Comparison of ENCODE assay signal across 1 cellular context in the genomic region with DNA sequence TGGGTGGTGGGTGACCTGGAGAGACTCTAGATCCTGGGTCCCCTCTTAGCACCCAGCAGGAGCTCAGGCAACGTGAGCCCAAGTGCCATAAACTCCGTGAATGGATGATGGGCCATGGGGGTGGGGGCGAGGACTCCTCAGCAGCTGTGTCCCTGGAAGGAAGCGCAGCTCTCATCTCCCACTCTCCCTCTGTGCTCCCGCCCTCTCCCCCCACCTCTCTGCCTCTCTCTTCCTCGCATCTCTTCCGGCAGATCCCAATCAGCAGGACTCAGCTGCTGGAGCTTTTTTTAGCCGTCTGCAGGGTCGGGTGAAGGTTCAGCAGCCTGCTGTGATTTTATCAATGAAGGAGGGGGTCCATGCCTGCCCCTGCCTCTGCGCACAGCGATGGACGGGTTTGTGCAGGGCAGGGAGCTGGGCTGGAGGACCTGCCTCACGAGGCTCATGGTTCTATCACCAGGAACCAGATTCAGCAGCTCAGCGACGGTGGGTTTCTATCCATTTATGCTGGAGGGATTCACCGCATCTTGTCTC.
TF ChIP-seq lines count a peak whose summit lies in the region.

No MANE protein-coding gene starts in this region.

TF ChIP-seq in K562, 482 proteins besides CTCF, POLR2A, EP300 and RAD21 (continued from another document):
- TF ChIP-seq, protein P1, sequence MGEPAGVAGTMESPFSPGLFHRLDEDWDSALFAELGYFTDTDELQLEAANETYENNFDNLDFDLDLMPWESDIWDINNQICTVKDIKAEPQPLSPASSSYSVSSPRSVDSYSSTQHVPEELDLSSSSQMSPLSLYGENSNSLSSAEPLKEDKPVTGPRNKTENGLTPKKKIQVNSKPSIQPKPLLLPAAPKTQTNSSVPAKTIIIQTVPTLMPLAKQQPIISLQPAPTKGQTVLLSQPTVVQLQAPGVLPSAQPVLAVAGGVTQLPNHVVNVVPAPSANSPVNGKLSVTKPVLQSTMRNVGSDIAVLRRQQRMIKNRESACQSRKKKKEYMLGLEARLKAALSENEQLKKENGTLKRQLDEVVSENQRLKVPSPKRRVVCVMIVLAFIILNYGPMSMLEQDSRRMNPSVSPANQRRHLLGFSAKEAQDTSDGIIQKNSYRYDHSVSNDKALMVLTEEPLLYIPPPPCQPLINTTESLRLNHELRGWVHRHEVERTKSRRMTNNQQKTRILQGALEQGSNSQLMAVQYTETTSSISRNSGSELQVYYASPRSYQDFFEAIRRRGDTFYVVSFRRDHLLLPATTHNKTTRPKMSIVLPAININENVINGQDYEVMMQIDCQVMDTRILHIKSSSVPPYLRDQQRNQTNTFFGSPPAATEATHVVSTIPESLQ (CRISPR knock-in tag; IDR thresholded peaks at IDR 0.05): no peak
- TF ChIP-seq PML (IDR thresholded peaks at IDR 0.05; ENCODE audit: low read length): peak; percentile 57; the same call in 1 of the 2 replicates
- TF ChIP-seq ZNF311 (CRISPR knock-in tag; IDR thresholded peaks at IDR 0.05): no peak
- TF ChIP-seq ZNF766 (CRISPR knock-in tag; conservative IDR thresholded peaks at IDR 0.05): 0 out of 2 replicates have a peak, but pooled peaks have one; percentile 23
- peak; percentile 46 for TF ChIP-seq TAF9B (IDR thresholded peaks at IDR 0.05; ENCODE audit: partially characterized antibody)
- TF ChIP-seq CREBBP (IDR thresholded peaks at IDR 0.05; ENCODE audit: low read depth, low read length): no peak
- peak; percentile 87 for TF ChIP-seq KLF16 (IDR thresholded peaks at IDR 0.05)
- TF ChIP-seq COPS2 (conservative IDR thresholded peaks at IDR 0.05): no peak
- peak; percentile 94 to 95 for TF ChIP-seq KDM1A (IDR thresholded peaks at IDR 0.05)
- TF ChIP-seq RCOR1 (IDR thresholded peaks at IDR 0.05; ENCODE audit: borderline replicate concordance in 1 of 2, low read depth in 2 of 2, low read length in 2 of 2): peak in 1 of 2 experiments; percentile 94; a peak in 2 of 4 replicates
- TF ChIP-seq, protein P2, sequence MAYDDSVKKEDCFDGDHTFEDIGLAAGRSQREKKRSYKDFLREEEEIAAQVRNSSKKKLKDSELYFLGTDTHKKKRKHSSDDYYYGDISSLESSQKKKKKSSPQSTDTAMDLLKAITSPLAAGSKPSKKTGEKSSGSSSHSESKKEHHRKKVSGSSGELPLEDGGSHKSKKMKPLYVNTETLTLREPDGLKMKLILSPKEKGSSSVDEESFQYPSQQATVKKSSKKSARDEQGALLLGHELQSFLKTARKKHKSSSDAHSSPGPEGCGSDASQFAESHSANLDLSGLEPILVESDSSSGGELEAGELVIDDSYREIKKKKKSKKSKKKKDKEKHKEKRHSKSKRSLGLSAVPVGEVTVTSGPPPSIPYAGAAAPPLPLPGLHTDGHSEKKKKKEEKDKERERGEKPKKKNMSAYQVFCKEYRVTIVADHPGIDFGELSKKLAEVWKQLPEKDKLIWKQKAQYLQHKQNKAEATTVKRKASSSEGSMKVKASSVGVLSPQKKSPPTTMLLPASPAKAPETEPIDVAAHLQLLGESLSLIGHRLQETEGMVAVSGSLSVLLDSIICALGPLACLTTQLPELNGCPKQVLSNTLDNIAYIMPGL (CRISPR knock-in tag; IDR thresholded peaks at IDR 0.05): no peak
- no peak for TF ChIP-seq NCOA2 (IDR thresholded peaks at IDR 0.05; ENCODE audit: partially characterized antibody in 2 of 2)
- TF ChIP-seq ZNF696 (CRISPR knock-in tag; conservative IDR thresholded peaks at IDR 0.05): no peak
- no peak for TF ChIP-seq SUPT5H (IDR thresholded peaks at IDR 0.05)
